Comparison of ENCODE assay signal across 21 cellular contexts in the genomic region with DNA sequence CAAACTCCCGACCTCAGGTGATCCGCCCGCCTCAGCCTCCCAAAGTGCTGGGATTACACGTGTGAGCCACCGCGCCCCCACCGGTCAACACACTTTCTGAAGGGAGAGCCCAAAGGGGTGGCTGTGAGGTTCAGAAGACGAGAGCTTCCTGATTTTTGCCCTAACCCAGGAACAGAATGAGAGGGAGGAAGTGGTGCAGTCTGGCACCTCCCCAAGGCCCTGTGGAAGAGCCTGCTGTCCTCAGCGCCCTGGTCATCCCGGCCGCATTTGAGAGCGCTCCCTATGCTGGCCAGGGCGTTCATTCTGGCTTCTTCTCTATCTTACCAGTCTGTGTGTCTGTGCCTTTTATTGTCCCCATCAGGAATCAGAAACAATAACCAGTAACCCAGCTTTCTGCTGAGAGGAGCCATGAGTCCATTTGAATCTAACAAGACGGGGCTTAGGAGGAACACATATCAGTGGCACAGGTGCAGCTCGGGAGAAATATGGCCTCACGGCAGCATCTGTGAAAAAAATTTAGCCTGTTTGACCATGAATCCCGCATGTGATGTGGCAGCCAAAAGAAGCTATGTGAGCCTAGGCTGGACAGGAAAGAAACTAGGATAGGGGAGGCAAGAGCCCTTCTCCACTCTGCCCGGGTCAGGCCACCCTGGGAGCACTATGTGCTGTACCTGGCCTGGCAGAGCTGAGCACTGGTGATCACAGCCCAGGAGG. TPM values are rescaled to one million over a fixed set of nuclear protein-coding genes. Genes with fewer than 3 reads are reported as not detected.
DNase-seq lines count a peak whose midpoint lies in the region; ATAC-seq and TF ChIP-seq lines count a peak whose summit lies in the region.
"Had no signal": no experiment of that assay in that cellular context is flagged by ENCODE, and none has a peak within 500 bp of the region (broad histone marks: within the 10 kb centered on the region; RNA-seq: fewer than 3 reads in every experiment).

No MANE protein-coding gene starts in this region.

- H3K27ac ChIP-seq in esophagus (ENCODE audit: low read depth in 2 of 2, low read length in 1 of 2): peak overlapping the region; percentile 11 to 13
- H3K27ac ChIP-seq in naive thymus-derived CD4-positive, alpha-beta T cell (ENCODE audit: low read depth, low read length): no peak overlapping the region
- H3K27ac ChIP-seq: gastrocnemius medialis, SK-N-MC had no signal

- ATAC-seq in naive thymus-derived CD4-positive, alpha-beta T cell: peak; percentile 55

- H3K4me1 Mint-ChIP-seq in naive thymus-derived CD4-positive, alpha-beta T cell: peaks cover 0 to 20% (median 9%) of the 10 kb centered on the region in 7 donors
- H3K4me1 Mint-ChIP-seq: activated naive CD8-positive, alpha-beta T cell treated with anti-CD3 and anti-CD28 coated beads for 36 hours; B cell had no signal

- H3K36me3 Mint-ChIP-seq in naive thymus-derived CD4-positive, alpha-beta T cell: peaks cover 9 to 38% (median 20%) of the 10 kb centered on the region in 5 donors
- H3K36me3 Mint-ChIP-seq: brain had no signal

- H3K4me3 ChIP-seq in esophagus (ENCODE audit: low read depth in 1 of 2, low read length in 2 of 2) (no peak overlapping the region), BE2C (ENCODE audit: low read depth, low read length) (no peak overlapping the region)
- H3K4me3 ChIP-seq in naive thymus-derived CD4-positive, alpha-beta T cell (ENCODE audit: low read length): no peak overlapping the region
- H3K4me3 ChIP-seq: gastrocnemius medialis, SK-N-MC had no signal

- H3K4me3 Mint-ChIP-seq in naive thymus-derived CD4-positive, alpha-beta T cell: no peak overlapping the region
- H3K4me3 Mint-ChIP-seq: activated naive CD8-positive, alpha-beta T cell treated with anti-CD3 and anti-CD28 coated beads for 36 hours; B cell; brain had no signal

- H3K9me3 ChIP-seq in esophagus (ENCODE audit: control insufficient read depth in 2 of 2, insufficient read depth in 1 of 2, low read depth in 1 of 2, low read length in 1 of 2) (no peaks in the 10 kb centered on the region), BE2C (no peaks in the 10 kb centered on the region)
- no peaks in the 10 kb centered on the region for H3K9me3 ChIP-seq in naive thymus-derived CD4-positive, alpha-beta T cell (ENCODE audit: control insufficient read depth in 2 of 3, low read length in 3 of 3)
- H3K9me3 ChIP-seq: gastrocnemius medialis had no signal

- H3K27me3 ChIP-seq in esophagus (ENCODE audit: control insufficient read depth in 1 of 2, insufficient read depth in 2 of 2, low read length in 2 of 2) (no peaks in the 10 kb centered on the region), BE2C (no peaks in the 10 kb centered on the region)
- no peaks in the 10 kb centered on the region for H3K27me3 ChIP-seq in naive thymus-derived CD4-positive, alpha-beta T cell (ENCODE audit: control insufficient read depth in 2 of 2, insufficient read depth in 2 of 2, low read length in 2 of 2)
- H3K27me3 ChIP-seq: gastrocnemius medialis had no signal

- DNase-seq in G401 (ENCODE audit: low spot score) (peak; percentile 75), MV-4-11 (lab: John Stamatoyannopoulos, UW) (peak; percentile 59), middle frontal gyrus (ENCODE audit: extremely low spot score, low spot score) (no peak), DMS 273 treated with DMSO at 0.1 percent for 48 hours (lab: John Stamatoyannopoulos, UW) (no peak), BE2C (no peak)
- no peak for DNase-seq in naive thymus-derived CD4-positive, alpha-beta T cell
- no peak for DNase-seq in activated T-cell treated with anti-CD3 and anti-CD28 coated beads, Interleukin-2, amount 50 U/mL, for 48 hours
- DNase-seq: activated CD4-positive, alpha-beta T cell treated with anti-CD3 and anti-CD28 coated beads, Interleukin-2, amount 50 U/mL, for 1 hour; activated naive CD8-positive, alpha-beta T cell treated with anti-CD3 and anti-CD28 coated beads for 36 hours; activated T-cell treated with anti-CD3 and anti-CD28 coated beads, Interleukin-2, amount 50 U/mL, for 1 hour; Calu3; naive B cell; NCI-H1694; NCI-H82; small intestine; stimulated activated CD8-positive, alpha-beta memory T cell treated with anti-CD3 and anti-CD28 coated beads, Interleukin-4, amount 100 ng/mL, for 48 hours had no signal

- 91% methylated on average over 18 of the region's 18 CpGs for WGBS in esophagus, 2 donors

- peak overlapping the region in 2 of 9 donors; percentile 38 to 68 for H3K27ac Mint-ChIP-seq in naive thymus-derived CD4-positive, alpha-beta T cell
- H3K27ac Mint-ChIP-seq: activated naive CD8-positive, alpha-beta T cell treated with anti-CD3 and anti-CD28 coated beads for 36 hours; B cell had no signal

- intact Hi-C loops in naive thymus-derived CD4-positive, alpha-beta T cell (cut with micrococcal nuclease): no loop called here

- no peak for TF ChIP-seq CTCF in BE2C (IDR thresholded peaks at IDR 0.05; ENCODE audit: low read depth, low read length)

- no peaks in the 10 kb centered on the region for H3K9me3 Mint-ChIP-seq in naive thymus-derived CD4-positive, alpha-beta T cell
- H3K9me3 Mint-ChIP-seq: activated naive CD8-positive, alpha-beta T cell treated with anti-CD3 and anti-CD28 coated beads for 36 hours; brain; naive B cell had no signal

- H3K27me3 Mint-ChIP-seq in naive thymus-derived CD4-positive, alpha-beta T cell: no peaks in the 10 kb centered on the region
- H3K27me3 Mint-ChIP-seq: activated naive CD8-positive, alpha-beta T cell treated with anti-CD3 and anti-CD28 coated beads for 36 hours; B cell; naive B cell had no signal

- H3K4me1 ChIP-seq in esophagus (ENCODE audit: control insufficient read depth in 2 of 2, insufficient read depth in 2 of 2, low read length in 1 of 2) (peaks cover 0 to 16% of the 10 kb centered on the region in 2 donors), BE2C (no peaks in the 10 kb centered on the region; the same call in none of the 2 replicates)
- no peaks in the 10 kb centered on the region for H3K4me1 ChIP-seq in naive thymus-derived CD4-positive, alpha-beta T cell (ENCODE audit: control insufficient read depth in 2 of 2, insufficient read depth in 2 of 2, low read length in 2 of 2)

- POLR2A ChIA-PET in naive thymus-derived CD4-positive, alpha-beta T cell (lab: Charles Lee): no interaction called here

- H3K36me3 ChIP-seq in esophagus (ENCODE audit: control insufficient read depth in 2 of 2, insufficient read depth in 2 of 2, low read length in 1 of 2) (peaks cover 0 to 4% of the 10 kb centered on the region in 2 donors), BE2C (peaks cover 3% of the 10 kb centered on the region; the same call in 1 of the 2 replicates)
- peaks cover 0 to 50% (median 0%) of the 10 kb centered on the region in 3 experiments for H3K36me3 ChIP-seq in naive thymus-derived CD4-positive, alpha-beta T cell (ENCODE audit: control insufficient read depth in 2 of 3, insufficient read depth in 3 of 3, low read length in 3 of 3)
- H3K36me3 ChIP-seq: gastrocnemius medialis had no signal

- CTCF ChIA-PET in naive thymus-derived CD4-positive, alpha-beta T cell (lab: Charles Lee): no interaction called here

- in situ Hi-C loops in G401 (cut with HindIII; ENCODE audit: low sequenced_read_pairs): no loop called here

RNA-seq across cellular contexts. Expression of gene BDH1, which starts 12.9 kb away (rescaled TPM):
- total RNA-seq in G401 (2014; rRNA removed; shearing (Covaris generic)): 0.31 TPM in 1 of 2 replicates, not detected in the other
- 10 to 100 TPM; 49.5 to 59.9 TPM for polyA plus RNA-seq in esophagus
- total RNA-seq in naive thymus-derived CD4-positive, alpha-beta T cell: 100 to 1,000 TPM in 1 of 5 experiments, 10 to 100 TPM in 4; 31.3 to 105 (median 73.9) TPM
- polyA plus RNA-seq in naive thymus-derived CD4-positive, alpha-beta T cell: 10 to 100 TPM; 32.6 to 39.5 TPM
- polyA plus RNA-seq in BE2C (2012; ENCODE audit: insufficient read depth, insufficient read length, low read depth): 19.5 TPM

Comparison
In these comparisons a context has a peak if more than half of its experiments do, and no peak if none do; other contexts are left out.
1. DNase-seq: peak in G401 (single experiment) and MV-4-11 (single experiment); none in naive thymus-derived CD4-positive, alpha-beta T cell (0 of 9), middle frontal gyrus (single experiment), activated T-cell treated with anti-CD3 and anti-CD28 coated beads, Interleukin-2, amount 50 U/mL, for 48 hours (0 of 2), DMS 273 treated with DMSO at 0.1 percent for 48 hours (single experiment) and BE2C (single experiment).
2. RNA of gene BDH1, which starts 12.9 kb away (total RNA-seq): 31.3 to 105 TPM in naive thymus-derived CD4-positive, alpha-beta T cell; 0.31 TPM in G401; every median in the first group is over 10 times any median in the second.